Comparison of ENCODE assay signal across 8 cellular contexts in genomic region chr22:42069801-42070516, GRCh38. TPM values are rescaled to one million over a fixed set of nuclear protein-coding genes. Genes with fewer than 3 reads are reported as not detected.
DNase-seq lines count a peak whose midpoint lies in the region; ATAC-seq and TF ChIP-seq lines count a peak whose summit lies in the region.

No MANE protein-coding gene starts in this region.

- H3K27ac Mint-ChIP-seq in type B pancreatic cell, result peak overlapping the region; percentile 96

- H3K4me1 Mint-ChIP-seq in type B pancreatic cell (ENCODE audit: unreplicated experiment), result peaks cover 24% of the 10 kb centered on the region

- no peak for DNase-seq in BE2C
- DNase-seq in NOMO-1 treated with dmso at 0.1 percent for 144 hours (lab: John Stamatoyannopoulos, UW; ENCODE audit: unreplicated experiment), result peak; percentile 75
- no peak for DNase-seq in choroid plexus epithelial cell (ENCODE audit: low read depth)
- DNase-seq in medulla oblongata (ENCODE audit: extremely low spot score), result peak; percentile 76
- DNase-seq in type B pancreatic cell (ENCODE audit: extremely low spot score, unreplicated experiment), result no peak
- no peak for DNase-seq in SHP77 treated with DMSO at 0.1 percent for 48 hours (lab: John Stamatoyannopoulos, UW)
- DNase-seq in ecto neural progenitor cell (ENCODE audit: low spot score), result no peak

- ATAC-seq in GM19467 (IDR thresholded peaks at IDR 0.05; ENCODE audit: unreplicated experiment), result peak; percentile 9

- H3K36me3 Mint-ChIP-seq in type B pancreatic cell, result peaks cover 13% of the 10 kb centered on the region

- H3K9me3 Mint-ChIP-seq in type B pancreatic cell, result no peaks in the 10 kb centered on the region

- H3K9me3 ChIP-seq in BE2C, result no peaks in the 10 kb centered on the region

- H3K4me3 ChIP-seq in BE2C (ENCODE audit: low read depth, low read length) (peak overlapping the region; percentile 78), choroid plexus epithelial cell (ENCODE audit: low read depth, low read length) (peak overlapping the region; percentile 71)

- peaks cover 3% of the 10 kb centered on the region; the same call in 1 of the 2 replicates for H3K4me1 ChIP-seq in BE2C

- peaks cover 7% of the 10 kb centered on the region for H3K36me3 ChIP-seq in BE2C

- H3K27me3 ChIP-seq in BE2C, result no peaks in the 10 kb centered on the region

- TF ChIP-seq CTCF in BE2C (IDR thresholded peaks at IDR 0.05; ENCODE audit: low read depth, low read length), result no peak
- no peak for TF ChIP-seq CTCF in choroid plexus epithelial cell (conservative IDR thresholded peaks at IDR 0.05; ENCODE audit: low read depth, low read length)
- TF ChIP-seq CTCF in type B pancreatic cell (conservative IDR thresholded peaks at IDR 0.05), result no peak

- H3K27me3 Mint-ChIP-seq in type B pancreatic cell, result no peaks in the 10 kb centered on the region

- H3K4me3 Mint-ChIP-seq in type B pancreatic cell, result peak overlapping the region; percentile 95

RNA-seq across cellular contexts. Expression of gene NAGA, which starts 0.7 kb away (rescaled TPM):
- polyA plus RNA-seq in BE2C (2012; ENCODE audit: insufficient read depth, insufficient read length, low read depth), result 14.2 TPM
- 24.1 and 35.9 TPM in 2 replicates for total RNA-seq in type B pancreatic cell (ENCODE audit: low replicate concordance)

RNA-seq across cellular contexts. Expression of gene PHETA2, which starts 4.1 kb away (rescaled TPM):
- 0.37 TPM for polyA plus RNA-seq in BE2C (2012; ENCODE audit: insufficient read depth, insufficient read length, low read depth)
- 4.1 and 11.9 TPM in 2 replicates for total RNA-seq in type B pancreatic cell (ENCODE audit: low replicate concordance)

RNA-seq across cellular contexts. Expression of gene SMDT1, which starts 9.5 kb away (rescaled TPM):
- 216 TPM for polyA plus RNA-seq in BE2C (2012; ENCODE audit: insufficient read depth, insufficient read length, low read depth)
- total RNA-seq in type B pancreatic cell (ENCODE audit: low replicate concordance), result 80.6 and 102 TPM in 2 replicates

RNA-seq across cellular contexts. Expression of gene NDUFA6, which starts 20.6 kb away (rescaled TPM):
- polyA plus RNA-seq in BE2C (2012; ENCODE audit: insufficient read depth, insufficient read length, low read depth), result 240 TPM
- 93.9 and 109 TPM in 2 replicates for total RNA-seq in type B pancreatic cell (ENCODE audit: low replicate concordance)

Comparison
In these comparisons a context has a peak if more than half of its experiments do, and no peak if none do; other contexts are left out.
1. DNase-seq: peak in NOMO-1 treated with dmso at 0.1 percent for 144 hours (single experiment) and medulla oblongata (single experiment); none in BE2C (single experiment), choroid plexus epithelial cell (single experiment), type B pancreatic cell (single experiment), SHP77 treated with DMSO at 0.1 percent for 48 hours (single experiment) and ecto neural progenitor cell (single experiment).